Comparison of ENCODE assay signal across 9 cellular contexts in genomic region chr9:976258-976804, GRCh38. TPM values are rescaled to one million over a fixed set of nuclear protein-coding genes. Genes with fewer than 3 reads are reported as not detected.
DNase-seq lines count a peak whose midpoint lies in the region; ATAC-seq and TF ChIP-seq lines count a peak whose summit lies in the region.
"Had no signal": no experiment of that assay in that cellular context is flagged by ENCODE, and none has a peak within 500 bp of the region (broad histone marks: within the 10 kb centered on the region; RNA-seq: fewer than 3 reads in every experiment).

Gene DMRT3, plus strand, starts transcription at chr9:976655. Its CDS starts 347 bp downstream, at chr9:977002.

- H3K27me3 Mint-ChIP-seq in activated naive CD8-positive, alpha-beta T cell treated with anti-CD3 and anti-CD28 coated beads, Interleukin-2, amount 10 ng/mL, durations not matched to agents 7 days and 5 days = peaks cover 87% of the 10 kb centered on the region

- no peak within 1 kb of the TSS for H3K14ac ChIP-seq in mesenchymal stem cell (ENCODE audit: low read length in 2 of 2)

- H2AK5ac ChIP-seq in mesenchymal stem cell (ENCODE audit: low read length, severe bottlenecking) = no peak within 1 kb of the TSS

- H3K27ac ChIP-seq in HEK293 (ENCODE audit: extremely low read depth, low read depth, low read length) = peak within 1 kb of the TSS; percentile 74
- H3K27ac ChIP-seq in mesenchymal stem cell (ENCODE audit: low read length, poor library complexity, severe bottlenecking) = no peak within 1 kb of the TSS

- H3K27me3 ChIP-seq in mesenchymal stem cell (ENCODE audit: control insufficient read depth in 1 of 2, insufficient read depth in 1 of 2, low read length in 2 of 2) = peaks cover 86 to 92% of the 10 kb centered on the region in 2 experiments

- H3K9ac ChIP-seq in mesenchymal stem cell (ENCODE audit: low read length) = peak within 1 kb of the TSS; percentile 38

- ATAC-seq in activated naive CD8-positive, alpha-beta T cell treated with anti-CD3 and anti-CD28 coated beads, Interleukin-2, amount 10 ng/mL, durations not matched to agents 7 days and 5 days (ENCODE audit: low read depth) = no peak
- ATAC-seq: K562 had no signal

- POLR2A ChIA-PET in HEK293 (lab: Yijun Ruan, JAX) = interaction anchor here (0.9 to 2.8 kb wide), 6 partner anchors 10 to 83 kb away, joined by 4 to 24 read pairs (median 6); no protein-coding TSS in a partner anchor
- POLR2A ChIA-PET in activated naive CD8-positive, alpha-beta T cell treated with anti-CD3 and anti-CD28 coated beads, Interleukin-2, amount 10 ng/mL, durations not matched to agents 7 days and 5 days (lab: Charles Lee) = no interaction called here

- no peaks in the 10 kb centered on the region for H3K36me3 Mint-ChIP-seq in activated naive CD8-positive, alpha-beta T cell treated with anti-CD3 and anti-CD28 coated beads, Interleukin-2, amount 10 ng/mL, durations not matched to agents 7 days and 5 days

- H3K27ac Mint-ChIP-seq in activated naive CD8-positive, alpha-beta T cell treated with anti-CD3 and anti-CD28 coated beads, Interleukin-2, amount 10 ng/mL, durations not matched to agents 7 days and 5 days = peak within 1 kb of the TSS; percentile 69

- H3K4me1 Mint-ChIP-seq in activated naive CD8-positive, alpha-beta T cell treated with anti-CD3 and anti-CD28 coated beads, Interleukin-2, amount 10 ng/mL, durations not matched to agents 7 days and 5 days = peaks cover 5% of the 10 kb centered on the region

- H3K36me3 ChIP-seq in HEK293 (ENCODE audit: control insufficient read depth in 2 of 2, insufficient read depth in 1 of 2, low read length in 2 of 2) (no peaks in the 10 kb centered on the region), mesenchymal stem cell (ENCODE audit: control insufficient read depth in 1 of 2, insufficient read depth in 2 of 2, low read depth in 1 of 2, low read length in 2 of 2) (no peaks in the 10 kb centered on the region)

- H4K8ac ChIP-seq in mesenchymal stem cell (ENCODE audit: low read length) = no peak within 1 kb of the TSS

- no peak within 1 kb of the TSS for H3K23ac ChIP-seq in mesenchymal stem cell (ENCODE audit: low read length in 2 of 2)

- H3K4me1 ChIP-seq in HEK293 (ENCODE audit: control insufficient read depth, insufficient read depth, low read length) (no peaks in the 10 kb centered on the region; the same call in 1 of the 2 replicates), mesenchymal stem cell (ENCODE audit: control insufficient read depth, insufficient read depth, low read depth, low read length) (peaks cover 23% of the 10 kb centered on the region)

- no peaks in the 10 kb centered on the region for H3K9me3 Mint-ChIP-seq in activated naive CD8-positive, alpha-beta T cell treated with anti-CD3 and anti-CD28 coated beads, Interleukin-2, amount 10 ng/mL, durations not matched to agents 7 days and 5 days

- 1% methylated on average over 11 of the region's 51 CpGs for WGBS in mesenchymal stem cell

- no peak within 1 kb of the TSS for H3K18ac ChIP-seq in mesenchymal stem cell (ENCODE audit: low read depth in 1 of 2, low read length in 2 of 2)

- no peak within 1 kb of the TSS for H4K91ac ChIP-seq in mesenchymal stem cell (ENCODE audit: low read length)

- peak; percentile 87 for TF ChIP-seq CTCF in HEK293 (tag by site-specific recombination; IDR thresholded peaks at IDR 0.05)

- no peaks in the 10 kb centered on the region for H3K9me3 ChIP-seq in HEK293 (ENCODE audit: control insufficient read depth, insufficient read depth, low read depth, low read length)
- H3K9me3 ChIP-seq in mesenchymal stem cell (ENCODE audit: control insufficient read depth, low read length) = no peaks in the 10 kb centered on the region

- no peak within 1 kb of the TSS for H2BK12ac ChIP-seq in mesenchymal stem cell (ENCODE audit: low read length in 2 of 2)

- H2BK120ac ChIP-seq in mesenchymal stem cell (ENCODE audit: low read depth, low read length) = no peak within 1 kb of the TSS

- CTCF ChIA-PET in HEK293 (lab: Yijun Ruan, JAX) = interaction anchor here (0.6 to 6.2 kb wide), 8 partner anchors 9 to 772 kb away, joined by 3 to 28 read pairs (median 4); no protein-coding TSS in a partner anchor

- peak within 1 kb of the TSS; percentile 16 for H3K4me2 ChIP-seq in mesenchymal stem cell (ENCODE audit: low read length, poor library complexity, severe bottlenecking)

- no peak within 1 kb of the TSS for H3K4ac ChIP-seq in mesenchymal stem cell (ENCODE audit: low read depth in 1 of 2, low read length in 2 of 2)

- no peak within 1 kb of the TSS for H2AFZ ChIP-seq in mesenchymal stem cell (ENCODE audit: low read depth, low read length)

- H3K4me3 Mint-ChIP-seq in activated naive CD8-positive, alpha-beta T cell treated with anti-CD3 and anti-CD28 coated beads, Interleukin-2, amount 10 ng/mL, durations not matched to agents 7 days and 5 days = peak within 1 kb of the TSS; percentile 40

- H3K79me1 ChIP-seq in mesenchymal stem cell (replicated peaks; ENCODE audit: low read length, poor library complexity, severe bottlenecking) = no peaks in the 10 kb centered on the region

- H2BK15ac ChIP-seq in mesenchymal stem cell (ENCODE audit: low read depth, poor library complexity, severe bottlenecking) = no peak within 1 kb of the TSS

- DNase-seq in COLO668 (lab: John Stamatoyannopoulos, UW; ENCODE audit: unreplicated experiment) (peak; percentile 69), mesenchymal stem cell (no peak), EL (no peak), NCI-H345 treated with DMSO at 0.1 percent for 48 hours (lab: John Stamatoyannopoulos, UW; ENCODE audit: unreplicated experiment) (no peak)
- no peak for DNase-seq in activated naive CD8-positive, alpha-beta T cell treated with anti-CD3 and anti-CD28 coated beads, Interleukin-2, amount 10 ng/mL, durations not matched to agents 7 days and 5 days
- no peak for DNase-seq in effector CD8-positive, alpha-beta T cell (lab: John Stamatoyannopoulos, UW)
- no peak for DNase-seq in stimulated activated CD4-positive, alpha-beta T cell treated with anti-CD3 and anti-CD28 coated beads, Interleukin-12 subunit alpha, Interleukin-12 subunit beta, amount 100 ng/mL, for 4 hours

- no peak within 1 kb of the TSS for H2BK5ac ChIP-seq in mesenchymal stem cell (ENCODE audit: low read depth, low read length, poor library complexity, severe bottlenecking)

- H3K4me3 ChIP-seq in HEK293 (ENCODE audit: low read depth, low read length) (peak within 1 kb of the TSS; percentile 68), mesenchymal stem cell (ENCODE audit: insufficient read depth in 1 of 2, low read depth in 1 of 2, low read length in 2 of 2) (peak within 1 kb of the TSS in 1 of 2 experiments; percentile 69)
- H3K4me3 ChIP-seq: K562 had no signal

TF ChIP-seq in HEK293, 187 proteins besides CTCF, POLR2A, EP300 and RAD21 (continues in another document):
- TF ChIP-seq ZNF398 (tag by site-specific recombination; IDR thresholded peaks at IDR 0.05) (peak; percentile 91), KLF9 (tag by site-specific recombination; IDR thresholded peaks at IDR 0.05; ENCODE audit: low read depth) (no peak), ZSCAN30 (tag by site-specific recombination; IDR thresholded peaks at IDR 0.05) (peak; percentile 48; the same call in 1 of the 2 replicates), ZNF366 (tag by site-specific recombination; conservative IDR thresholded peaks at IDR 0.05) (peak; percentile 66), ZNF146 (tag by site-specific recombination; IDR thresholded peaks at IDR 0.05) (no peak), ZNF692 (tag by site-specific recombination; IDR thresholded peaks at IDR 0.05) (0 out of 2 replicates have a peak, but pooled peaks have one; percentile 21), EGR2 (tag by site-specific recombination; IDR thresholded peaks at IDR 0.05; ENCODE audit: low read depth) (peak; percentile 61), ZEB2 (tag by site-specific recombination; IDR thresholded peaks at IDR 0.05) (peak; percentile 72)

RNA-seq across cellular contexts. Expression of gene DMRT3, which starts in this region (rescaled TPM):
- total RNA-seq in activated naive CD8-positive, alpha-beta T cell treated with anti-CD3 and anti-CD28 coated beads, Interleukin-2, amount 10 ng/mL, durations not matched to agents 7 days and 5 days = not detected
- not detected for polyA plus RNA-seq in mesenchymal stem cell (2013, experiment 1 of 2)
- not detected for polyA plus RNA-seq in mesenchymal stem cell (2013, experiment 2 of 2)
- total RNA-seq: K562 had no signal
- polyA plus RNA-seq: K562 had no signal
